Comparison of ENCODE assay signal across 8 cellular contexts in the genomic region with DNA sequence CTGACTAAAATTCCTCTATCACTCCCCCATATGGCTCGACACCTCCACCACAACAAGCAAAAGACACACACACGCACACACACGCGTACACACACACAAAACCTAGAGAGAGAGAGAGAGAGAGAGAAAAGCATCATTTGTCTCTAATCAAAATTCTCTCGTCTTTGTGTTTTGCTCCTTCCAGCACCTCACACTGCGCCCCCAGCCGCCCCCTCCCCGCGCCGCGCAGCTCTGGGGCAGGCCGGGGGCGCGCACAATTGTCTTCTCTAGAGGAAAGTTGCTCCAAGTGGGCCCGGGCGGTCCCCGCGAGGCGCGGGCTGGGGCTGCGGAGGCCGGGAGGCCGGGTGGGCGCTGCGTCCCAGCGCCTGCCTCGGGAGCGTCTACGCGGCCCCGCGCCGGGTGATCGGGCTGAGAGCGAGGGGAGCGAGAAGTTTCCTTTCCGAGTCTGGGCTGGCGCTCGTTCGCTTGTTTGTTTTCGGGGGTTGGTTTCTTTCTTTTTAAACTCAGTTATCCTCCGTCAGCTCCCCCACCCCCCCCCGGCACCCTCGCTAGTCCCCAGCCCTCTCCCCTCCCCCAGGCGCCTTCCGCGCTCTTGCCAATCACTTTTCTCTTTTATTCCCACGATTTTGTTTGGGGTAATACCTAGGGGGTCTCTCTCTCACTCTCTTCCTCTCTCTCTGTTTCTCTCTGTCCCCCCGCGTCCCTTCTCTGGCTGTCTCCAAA. TPM values are rescaled to one million over a fixed set of nuclear protein-coding genes. Genes with fewer than 3 reads are reported as not detected.
DNase-seq lines count a peak whose midpoint lies in the region; TF ChIP-seq lines count a peak whose summit lies in the region.

No MANE protein-coding gene starts in this region.

- no peaks in the 10 kb centered on the region for H3K4me1 ChIP-seq in colonic mucosa
- H3K4me1 ChIP-seq in suprapubic skin, result peaks cover 43% of the 10 kb centered on the region

- H3K4me3 ChIP-seq in SK-N-MC, result peak overlapping the region; percentile 92
- H3K4me3 ChIP-seq in colonic mucosa, result peak overlapping the region; percentile 52
- peak overlapping the region; percentile 72 for H3K4me3 ChIP-seq in suprapubic skin

- no peak for TF ChIP-seq POLR2A in suprapubic skin (IDR thresholded peaks at IDR 0.05)

- H3K27me3 ChIP-seq in colonic mucosa, result peaks cover 32% of the 10 kb centered on the region
- peaks cover 79% of the 10 kb centered on the region for H3K27me3 ChIP-seq in suprapubic skin

- POLR2A ChIA-PET in HEK293T (lab: Yijun Ruan, JAX), result interaction anchor here (0.7 kb wide), 1 partner anchor 18 kb away, joined by 4 read pairs; no protein-coding TSS in a partner anchor

- intact Hi-C loops in colonic mucosa (cut with DNase I), result no loop called here

- 4% methylated on average over 47 of the region's 50 CpGs for WGBS in suprapubic skin

- no peaks in the 10 kb centered on the region for H3K9me3 ChIP-seq in SK-N-MC (ENCODE audit: low read depth, low read length)
- no peaks in the 10 kb centered on the region for H3K9me3 ChIP-seq in colonic mucosa
- no peaks in the 10 kb centered on the region for H3K9me3 ChIP-seq in suprapubic skin

- no peak for TF ChIP-seq EP300 in suprapubic skin (IDR thresholded peaks at IDR 0.05)

- H3K36me3 ChIP-seq in SK-N-MC (ENCODE audit: insufficient read depth, low read length), result peaks cover 58% of the 10 kb centered on the region
- H3K36me3 ChIP-seq in colonic mucosa, result no peaks in the 10 kb centered on the region
- H3K36me3 ChIP-seq in suprapubic skin, result no peaks in the 10 kb centered on the region

- DNase-seq in NK-92 treated with Interleukin-12 subunit alpha and Interleukin-12 subunit beta, amount 100 ng/mL, for 24 hours (lab: John Stamatoyannopoulos, UW), result peak; percentile 37
- DNase-seq in NK-92 (lab: John Stamatoyannopoulos, UW; ENCODE audit: unreplicated experiment), result no peak
- no peak for DNase-seq in SK-N-MC (ENCODE audit: low read depth, low spot score)
- DNase-seq in colonic mucosa, result no peak
- peak; percentile 64 for DNase-seq in medulla oblongata (ENCODE audit: extremely low spot score)
- peak in 1 of 2 donors; percentile 65 for DNase-seq in suprapubic skin (ENCODE audit: low spot score in 2 of 2)
- no peak for DNase-seq in HEK293T (ENCODE audit: extremely low spot score)
- DNase-seq in middle frontal gyrus (ENCODE audit: extremely low spot score, low spot score), result no peak

- peak overlapping the region; percentile 99 for H3K27ac ChIP-seq in SK-N-MC
- peak overlapping the region; percentile 72 for H3K27ac ChIP-seq in colonic mucosa
- peak overlapping the region; percentile 98 for H3K27ac ChIP-seq in suprapubic skin

- CTCF ChIA-PET in HEK293T (lab: Yijun Ruan, JAX), result interaction anchor here (0.8 kb wide), 1 partner anchor 36 kb away, joined by 5 read pairs; no protein-coding TSS in a partner anchor

- H3K9ac ChIP-seq in SK-N-MC (ENCODE audit: insufficient read length), result peak overlapping the region; percentile 96
- H3K9ac ChIP-seq in colonic mucosa (ENCODE audit: low read depth in 2 of 2, low read length in 2 of 2), result peak overlapping the region; percentile 53 to 79

- TF ChIP-seq CTCF in colonic mucosa (IDR thresholded peaks at IDR 0.05) (no peak), suprapubic skin (IDR thresholded peaks at IDR 0.05) (no peak)

TF ChIP-seq in HEK293T, 16 proteins besides CTCF, POLR2A, EP300 and RAD21:
- TF ChIP-seq FOXA1 (IDR thresholded peaks at IDR 0.05) (no peak), FOXK2 (IDR thresholded peaks at IDR 0.05) (no peak), FOXM1 (IDR thresholded peaks at IDR 0.05; ENCODE audit: borderline replicate concordance) (no peak), BHLHE40 (IDR thresholded peaks at IDR 0.05; ENCODE audit: borderline replicate concordance) (no peak), HDGF (IDR thresholded peaks at IDR 0.05; ENCODE audit: borderline replicate concordance) (no peak)
- TF ChIP-seq, protein P1, sequence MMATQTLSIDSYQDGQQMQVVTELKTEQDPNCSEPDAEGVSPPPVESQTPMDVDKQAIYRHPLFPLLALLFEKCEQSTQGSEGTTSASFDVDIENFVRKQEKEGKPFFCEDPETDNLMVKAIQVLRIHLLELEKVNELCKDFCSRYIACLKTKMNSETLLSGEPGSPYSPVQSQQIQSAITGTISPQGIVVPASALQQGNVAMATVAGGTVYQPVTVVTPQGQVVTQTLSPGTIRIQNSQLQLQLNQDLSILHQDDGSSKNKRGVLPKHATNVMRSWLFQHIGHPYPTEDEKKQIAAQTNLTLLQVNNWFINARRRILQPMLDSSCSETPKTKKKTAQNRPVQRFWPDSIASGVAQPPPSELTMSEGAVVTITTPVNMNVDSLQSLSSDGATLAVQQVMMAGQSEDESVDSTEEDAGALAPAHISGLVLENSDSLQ (IDR thresholded peaks at IDR 0.05), result no peak

RNA-seq across cellular contexts. Expression of a gene that starts 4.1 kb away (rescaled TPM):
- total RNA-seq in colonic mucosa (10 to 100 TPM; 17.4 to 29.6 TPM), suprapubic skin (10 to 100 TPM; 16.3 to 43.7 (median 34.5) TPM)

Comparison
In these comparisons a context has a peak if more than half of its experiments do, and no peak if none do; other contexts are left out.
1. DNase-seq: peak in NK-92 treated with Interleukin-12 subunit alpha and Interleukin-12 subunit beta, amount 100 ng/mL, for 24 hours (single experiment) and medulla oblongata (single experiment); none in NK-92 (single experiment), SK-N-MC (single experiment), colonic mucosa (single experiment), HEK293T (single experiment) and middle frontal gyrus (single experiment).
2. Peak in every context shown above with its lines, with median percentiles within 50 percentile points of each other: H3K27ac ChIP-seq and H3K4me3 ChIP-seq.